30 cellular contexts compared by ENCODE assay signal in the genomic region with DNA sequence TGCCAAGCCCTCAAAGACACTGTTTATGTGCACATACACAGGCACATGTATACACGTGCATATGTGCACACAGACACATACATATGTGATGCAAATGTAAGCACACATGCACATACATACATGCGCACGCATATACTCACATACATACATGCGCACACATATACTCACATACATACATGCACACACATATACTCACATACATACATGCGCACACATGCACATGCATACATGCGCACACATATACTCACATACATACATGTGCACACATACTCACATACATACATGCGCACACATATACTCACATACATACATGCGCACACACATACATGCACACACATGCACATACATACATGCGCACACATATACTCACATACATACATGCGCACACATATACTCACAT. TPM values are rescaled to one million over a fixed set of nuclear protein-coding genes. Genes with fewer than 3 reads are reported as not detected.
"Had no signal": no experiment of that assay in that cellular context is flagged by ENCODE, and none has a peak within 500 bp of the region (broad histone marks: within the 10 kb centered on the region; RNA-seq: fewer than 3 reads in every experiment).

No MANE protein-coding gene starts in this region.

- H3K36me3 ChIP-seq: neural progenitor cell, ovary, spleen, suprapubic skin, tibial artery, transverse colon, upper lobe of left lung, vagina had no signal

- H2AFZ ChIP-seq: neural progenitor cell, parathyroid adenoma had no signal

- DNase-seq: natural killer cell; occipital lobe; ovary; posterior cingulate gyrus; psoas muscle; right cardiac atrium; spleen; stimulated activated CD4-positive, alpha-beta T cell treated with anti-CD3 and anti-CD28 coated beads, Interleukin-12 subunit alpha, Interleukin-12 subunit beta, amount 100 ng/mL, for 4 hours; stimulated activated CD4-positive, alpha-beta T cell treated with anti-CD3 and anti-CD28 coated beads, Interleukin-1b, Interleukin-23, amount 100 ng/mL, for 48 hours; stimulated activated CD4-positive, alpha-beta T cell treated with anti-CD3 and anti-CD28 coated beads, Interleukin-4, amount 100 ng/mL, for 1 hour; stimulated activated CD4-positive, alpha-beta T cell treated with anti-CD3 and anti-CD28 coated beads, Interleukin-4, amount 100 ng/mL, for 4 hours; stimulated activated CD8-positive, alpha-beta memory T cell treated with anti-CD3 and anti-CD28 coated beads, Interleukin-4, amount 100 ng/mL, for 48 hours; stimulated activated naive CD4-positive, alpha-beta T cell; stimulated activated naive CD8-positive, alpha-beta T cell treated with anti-CD3 and anti-CD28 coated beads, Interleukin-15, amount 100 ng/mL, for 72 hours; stimulated activated naive CD8-positive, alpha-beta T cell treated with anti-CD3 and anti-CD28 coated beads, Interleukin-15, Interleukin-2, amounts not matched to agents 100 U/mL and 50 U/mL, for 24 hours; substantia nigra; testis; tibial artery; transverse colon; upper lobe of left lung had no signal

- H3K4me3 ChIP-seq: neural progenitor cell, ovary, psoas muscle, skin epidermis, smooth muscle cell, spleen, suprapubic skin, testis, tibial artery, transverse colon, upper lobe of left lung, vagina had no signal

- FAIRE-seq: urothelium cell line had no signal

- H3K9ac ChIP-seq: neural progenitor cell, parathyroid adenoma had no signal

- H3K79me2 ChIP-seq: parathyroid adenoma had no signal

- H3K27ac ChIP-seq: neural progenitor cell, ovary, parathyroid adenoma, psoas muscle, skin epidermis, spleen, suprapubic skin, testis, tibial artery, transverse colon, vagina had no signal

- H3K27me3 ChIP-seq: neural progenitor cell, ovary, testis, upper lobe of left lung, vagina had no signal

- H3K4me2 ChIP-seq: neural progenitor cell, smooth muscle cell had no signal

- ATAC-seq: natural killer cell; psoas muscle; right cardiac atrium; sciatic nerve; stimulated activated memory B cell treated with anti-CD40 and anti-IgM and Interleukin-4, amounts not matched to agents 10 μg/mL and 1 μg/mL and 100 μg/mL, for 72 hours; stimulated activated naive CD8-positive, alpha-beta T cell treated with anti-CD3 and anti-CD28 coated beads, Interleukin-15, amount 100 ng/mL, for 72 hours; stimulated activated naive CD8-positive, alpha-beta T cell treated with anti-CD3 and anti-CD28 coated beads, Interleukin-15, Interleukin-2, amounts not matched to agents 100 U/mL and 50 U/mL, for 24 hours had no signal

- H3K4me1 ChIP-seq: neural progenitor cell, parathyroid adenoma, psoas muscle, spleen, testis, tibial artery, transverse colon had no signal

- H3K9me3 ChIP-seq: ovary, psoas muscle, suprapubic skin, testis, tibial artery, transverse colon, upper lobe of left lung, vagina had no signal

RNA-seq across cellular contexts. Expression of a gene that starts 20.5 kb away (rescaled TPM):
- total RNA-seq: natural killer cell, psoas muscle, right cardiac atrium had no signal
- polyA plus RNA-seq: neural cell, right cardiac atrium had no signal
